Comparison of ENCODE assay signal across 9 cellular contexts in genomic region chr12:90945070-90945649, GRCh38. TPM values are rescaled to one million over a fixed set of nuclear protein-coding genes. Genes with fewer than 3 reads are reported as not detected.
A peak's percentile ranks its signal among the peaks of the same experiment; 100 is the strongest.
DNase-seq lines count a peak whose midpoint lies in the region; ATAC-seq, FAIRE-seq and TF ChIP-seq lines count a peak whose summit lies in the region.
"Had no signal": no experiment of that assay in that cellular context is flagged by ENCODE, and none has a peak within 500 bp of the region (broad histone marks: within the 10 kb centered on the region; RNA-seq: fewer than 3 reads in every experiment).

No MANE protein-coding gene starts in this region.

- H3K27me3 ChIP-seq in BE2C (no peaks in the 10 kb centered on the region), pancreas (no peaks in the 10 kb centered on the region)

- peak; percentile 50; the same call in 1 of the 2 replicates for TF ChIP-seq CTCF in BE2C (IDR thresholded peaks at IDR 0.05; ENCODE audit: low read depth, low read length)
- peak in 2 of 4 donors; percentile 30 to 35 for TF ChIP-seq CTCF in pancreas (IDR thresholded peaks at IDR 0.05)

- DNase-seq in BE2C = no peak
- peak; percentile 28 for DNase-seq in NCI-H748 treated with DMSO at 0.1 percent for 48 hours (lab: John Stamatoyannopoulos, UW)
- peak; percentile 23 for DNase-seq in dedifferentiated amniotic fluid mesenchymal stem cell (ENCODE audit: extremely low spot score)
- no peak for DNase-seq in pancreas
- no peak for DNase-seq in activated naive CD4-positive, alpha-beta T cell treated with anti-CD3 and anti-CD28 coated beads, Interleukin-2, amount 10 ng/mL, durations not matched to agents 7 days and 5 days
- DNase-seq in GM19240 (ENCODE audit: insufficient read length, low spot score) = no peak

- H3K4me3 Mint-ChIP-seq in activated naive CD4-positive, alpha-beta T cell treated with anti-CD3 and anti-CD28 coated beads, Interleukin-2, amount 10 ng/mL, durations not matched to agents 7 days and 5 days = no peak overlapping the region

- CTCF ChIA-PET in activated naive CD4-positive, alpha-beta T cell treated with anti-CD3 and anti-CD28 coated beads, Interleukin-2, amount 10 ng/mL, durations not matched to agents 7 days and 5 days (lab: Charles Lee) = interaction anchor here (0.5 to 2.7 kb wide), 6 partner anchors 8 to 1063 kb away, joined by 3 to 18 read pairs (median 6); no protein-coding TSS in a partner anchor

- 15 to 26% methylated on average over 1 of the region's 1 CpG for WGBS in pancreas, 2 donors

- intact Hi-C loops in pancreas (cut with DNase I) = no loop called here

- H3K27me3 Mint-ChIP-seq in activated naive CD4-positive, alpha-beta T cell treated with anti-CD3 and anti-CD28 coated beads, Interleukin-2, amount 10 ng/mL, durations not matched to agents 7 days and 5 days = no peaks in the 10 kb centered on the region

- H3K4me3 ChIP-seq in BE2C (ENCODE audit: low read depth, low read length) (no peak overlapping the region), pancreas (no peak overlapping the region)

- H3K9me3 ChIP-seq in BE2C (no peaks in the 10 kb centered on the region), pancreas (no peaks in the 10 kb centered on the region)

- H3K9me3 Mint-ChIP-seq in activated naive CD4-positive, alpha-beta T cell treated with anti-CD3 and anti-CD28 coated beads, Interleukin-2, amount 10 ng/mL, durations not matched to agents 7 days and 5 days = no peaks in the 10 kb centered on the region

- no peak overlapping the region for H3K27ac ChIP-seq in pancreas

- ATAC-seq in GM18868 (IDR thresholded peaks at IDR 0.05; ENCODE audit: unreplicated experiment) (peak; percentile 85), HG03135 (IDR thresholded peaks at IDR 0.05; ENCODE audit: unreplicated experiment) (peak; percentile 68), pancreas (peak in 3 of 4 donors; percentile 57 to 61 (median 61))

- no peaks in the 10 kb centered on the region for H3K36me3 Mint-ChIP-seq in activated naive CD4-positive, alpha-beta T cell treated with anti-CD3 and anti-CD28 coated beads, Interleukin-2, amount 10 ng/mL, durations not matched to agents 7 days and 5 days

- FAIRE-seq in pancreas (lab: Jason Lieb, UNC) = peak; percentile 95

- H3K4me1 ChIP-seq in BE2C (no peaks in the 10 kb centered on the region), pancreas (no peaks in the 10 kb centered on the region)

- H3K36me3 ChIP-seq in BE2C (no peaks in the 10 kb centered on the region), pancreas (no peaks in the 10 kb centered on the region)

- H3K27ac Mint-ChIP-seq in activated naive CD4-positive, alpha-beta T cell treated with anti-CD3 and anti-CD28 coated beads, Interleukin-2, amount 10 ng/mL, durations not matched to agents 7 days and 5 days = no peak overlapping the region

- H3K4me1 Mint-ChIP-seq in activated naive CD4-positive, alpha-beta T cell treated with anti-CD3 and anti-CD28 coated beads, Interleukin-2, amount 10 ng/mL, durations not matched to agents 7 days and 5 days = no peaks in the 10 kb centered on the region

RNA-seq across cellular contexts. Expression of gene CCER1, which starts 9.8 kb away (rescaled TPM):
- not detected for polyA plus RNA-seq in BE2C (2012; ENCODE audit: insufficient read depth, insufficient read length, low read depth)
- total RNA-seq in pancreas = not detected
- not detected for polyA plus RNA-seq in pancreas
- total RNA-seq: HT1080 had no signal

RNA-seq across cellular contexts. Expression of gene EPYC, which starts 59.6 kb away (rescaled TPM):
- polyA plus RNA-seq in BE2C (2012; ENCODE audit: insufficient read depth, insufficient read length, low read depth) = not detected
- under 1 TPM in 1 of 6 donors, not detected in 5; 0.12 TPM for total RNA-seq in pancreas
- polyA plus RNA-seq in pancreas = not detected
- total RNA-seq: HT1080 had no signal

Comparison
In these comparisons a context has a peak if more than half of its experiments do, and no peak if none do; other contexts are left out.
1. DNase-seq: peak in NCI-H748 treated with DMSO at 0.1 percent for 48 hours (single experiment) and dedifferentiated amniotic fluid mesenchymal stem cell (single experiment); none in BE2C (single experiment), pancreas (0 of 6), activated naive CD4-positive, alpha-beta T cell treated with anti-CD3 and anti-CD28 coated beads, Interleukin-2, amount 10 ng/mL, durations not matched to agents 7 days and 5 days (single experiment) and GM19240 (single experiment).
2. Peak in every context shown above with its lines, with median percentiles within 50 percentile points of each other: ATAC-seq.